ENCODE assay signal across 22 cellular contexts in the genomic region with DNA sequence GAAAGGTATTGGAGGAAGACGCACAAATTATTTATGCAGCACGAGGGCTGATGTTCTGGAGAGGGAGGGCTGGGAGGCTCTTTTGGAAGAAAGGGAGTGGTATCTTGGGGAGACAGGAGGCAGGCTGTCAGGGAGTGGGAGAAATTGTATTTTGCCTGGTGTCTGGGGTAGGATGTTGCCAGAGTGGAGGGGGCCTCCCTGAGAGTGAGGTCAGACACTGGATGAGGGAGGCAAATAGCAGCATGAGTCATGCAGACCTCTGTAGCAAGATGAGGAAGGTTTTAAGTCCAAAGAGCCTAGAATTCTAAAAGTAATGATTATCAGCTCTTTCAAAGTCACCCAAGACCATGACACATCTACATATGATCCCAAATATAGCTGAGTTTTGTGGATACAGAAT.
DNase-seq lines count a peak whose midpoint lies in the region; ATAC-seq, FAIRE-seq and TF ChIP-seq lines count a peak whose summit lies in the region.
"Had no signal": no experiment of that assay in that cellular context is flagged by ENCODE, and none has a peak within 500 bp of the region (broad histone marks: within the 10 kb centered on the region; RNA-seq: fewer than 3 reads in every experiment).

No MANE protein-coding gene starts in this region.

- H3K9me3 ChIP-seq in astrocyte (ENCODE audit: insufficient read depth, low read depth, low read length): peaks cover 2% of the 10 kb centered on the region

- H3K36me3 Mint-ChIP-seq in astrocyte (ENCODE audit: low read depth, unreplicated experiment): no peaks in the 10 kb centered on the region
- no peaks in the 10 kb centered on the region for H3K36me3 Mint-ChIP-seq in activated T-cell treated with anti-CD3 and anti-CD28 coated beads, Interleukin-2, amount 50 U/mL, for 4 hours (ENCODE audit: insufficient read depth)
- H3K36me3 Mint-ChIP-seq: CD4-positive, CD25-positive, alpha-beta regulatory T cell had no signal

- H3K4me1 ChIP-seq in astrocyte (ENCODE audit: insufficient read depth, low read length): no peaks in the 10 kb centered on the region
- H3K4me1 ChIP-seq: tibial artery had no signal

- H3K4me3 Mint-ChIP-seq in astrocyte (ENCODE audit: unreplicated experiment): no peak overlapping the region
- H3K4me3 Mint-ChIP-seq in activated T-cell treated with anti-CD3 and anti-CD28 coated beads, Interleukin-2, amount 50 U/mL, for 4 hours: no peak overlapping the region
- H3K4me3 Mint-ChIP-seq: CD4-positive, CD25-positive, alpha-beta regulatory T cell; nephron; T-helper 1 cell treated with Interleukin-12 subunit alpha and Interleukin-12 subunit beta and Interleukin-4 antibody, amounts not matched to agents 30 μg/mL and 1 μg/mL, for 36 hours had no signal

- DNase-seq in NCI-H446 treated with DMSO at 0.1 percent for 48 hours (lab: John Stamatoyannopoulos, UW) (peak; percentile 15), NCI-H446 (lab: John Stamatoyannopoulos, UW) (no peak), astrocyte (ENCODE audit: low read depth) (peak; percentile 42), kidney tubule cell (ENCODE audit: low spot score) (peak; percentile 26)
- DNase-seq in activated T-cell treated with anti-CD3 and anti-CD28 coated beads, Interleukin-2, amount 50 U/mL, for 4 hours: no peak
- DNase-seq: 8988T; activated CD4-positive, CD25-positive, alpha-beta regulatory T cell treated with anti-CD3 and anti-CD28 coated beads, Interleukin-2, amount 50 U/mL, for 72 hours; activated effector memory CD4-positive, alpha-beta T cell treated with Interleukin-2 at 50 U/mL for 16 hours; CD4-positive, CD25-positive, alpha-beta regulatory T cell; DMS79 treated with DMSO at 0.1 percent for 48 hours; mammary epithelial cell; NCI-H1930; NCI-H524; SIG-M5; tibial artery had no signal

- peaks cover 4% of the 10 kb centered on the region for H3K9me3 Mint-ChIP-seq in astrocyte (ENCODE audit: unreplicated experiment)
- no peaks in the 10 kb centered on the region for H3K9me3 Mint-ChIP-seq in activated T-cell treated with anti-CD3 and anti-CD28 coated beads, Interleukin-2, amount 50 U/mL, for 4 hours
- H3K9me3 Mint-ChIP-seq: T-helper 1 cell treated with Interleukin-12 subunit alpha and Interleukin-12 subunit beta and Interleukin-4 antibody, amounts not matched to agents 30 μg/mL and 1 μg/mL, for 36 hours had no signal

- H4K20me1 ChIP-seq in astrocyte (ENCODE audit: insufficient read depth, low read length): no peaks in the 10 kb centered on the region

- H3K27ac Mint-ChIP-seq in astrocyte (ENCODE audit: unreplicated experiment): peak overlapping the region; percentile 95
- H3K27ac Mint-ChIP-seq: CD4-positive, CD25-positive, alpha-beta regulatory T cell; nephron; progenitor cell of endocrine pancreas; T-helper 1 cell treated with Interleukin-12 subunit alpha and Interleukin-12 subunit beta and Interleukin-4 antibody, amounts not matched to agents 30 μg/mL and 1 μg/mL, for 36 hours had no signal

- H3K4me1 Mint-ChIP-seq in astrocyte (ENCODE audit: low read depth, unreplicated experiment): peaks cover 17% of the 10 kb centered on the region
- H3K4me1 Mint-ChIP-seq in activated T-cell treated with anti-CD3 and anti-CD28 coated beads, Interleukin-2, amount 50 U/mL, for 4 hours (ENCODE audit: low read depth): no peaks in the 10 kb centered on the region
- H3K4me1 Mint-ChIP-seq: CD4-positive, CD25-positive, alpha-beta regulatory T cell; nephron had no signal

- TF ChIP-seq CTCF in astrocyte (IDR thresholded peaks at IDR 0.05; ENCODE audit: insufficient read depth, low read depth, low read length): no peak

- H3K4me2 ChIP-seq in astrocyte (ENCODE audit: low read length): peak overlapping the region; percentile 55

- no peaks in the 10 kb centered on the region for H3K79me2 ChIP-seq in astrocyte (ENCODE audit: insufficient read depth, low read length)

- H3K4me3 ChIP-seq in astrocyte (ENCODE audit: insufficient read depth, low read depth, low read length): no peak overlapping the region
- H3K4me3 ChIP-seq: tibial artery had no signal

- no peak for ATAC-seq in activated T-cell treated with anti-CD3 and anti-CD28 coated beads, Interleukin-2, amount 50 U/mL, for 4 hours
- ATAC-seq in HG02885 (IDR thresholded peaks at IDR 0.05; ENCODE audit: poor library complexity, unreplicated experiment) (no peak), HG03342 (IDR thresholded peaks at IDR 0.05; ENCODE audit: unreplicated experiment) (no peak), HG02610 (IDR thresholded peaks at IDR 0.05; ENCODE audit: unreplicated experiment) (no peak)
- ATAC-seq: HCT116 had no signal

- no peak for FAIRE-seq in astrocyte (lab: Jason Lieb, UNC)

- H3K27ac ChIP-seq in astrocyte (ENCODE audit: low read depth, low read length): peak overlapping the region; percentile 79
- H3K27ac ChIP-seq: tibial artery had no signal

- H3K27me3 ChIP-seq in astrocyte (ENCODE audit: insufficient read depth, low read length): no peaks in the 10 kb centered on the region
- H3K27me3 ChIP-seq: tibial artery had no signal

- no peak overlapping the region for H2AFZ ChIP-seq in astrocyte (ENCODE audit: low read depth, low read length)

- H3K36me3 ChIP-seq in astrocyte (ENCODE audit: insufficient read depth, low read length): no peaks in the 10 kb centered on the region
- H3K36me3 ChIP-seq: tibial artery had no signal

- H3K27me3 Mint-ChIP-seq in astrocyte (ENCODE audit: low read depth, unreplicated experiment): no peaks in the 10 kb centered on the region
- H3K27me3 Mint-ChIP-seq in activated T-cell treated with anti-CD3 and anti-CD28 coated beads, Interleukin-2, amount 50 U/mL, for 4 hours (ENCODE audit: low read depth): peaks cover 3% of the 10 kb centered on the region
- H3K27me3 Mint-ChIP-seq: CD4-positive, CD25-positive, alpha-beta regulatory T cell; progenitor cell of endocrine pancreas had no signal

- H3K9ac ChIP-seq in astrocyte (ENCODE audit: low read length): peak overlapping the region; percentile 63

Comparison
In these comparisons a context has a peak if more than half of its experiments do, and no peak if none do; other contexts are left out.
1. DNase-seq: peak in NCI-H446 treated with DMSO at 0.1 percent for 48 hours (single experiment), astrocyte (single experiment) and kidney tubule cell (single experiment); none in NCI-H446 (0 of 2) and activated T-cell treated with anti-CD3 and anti-CD28 coated beads, Interleukin-2, amount 50 U/mL, for 4 hours (single experiment).